Comparison of ENCODE assay signal across 8 cellular contexts in genomic region chr20:3157817-3158216, GRCh38. TPM values are rescaled to one million over a fixed set of nuclear protein-coding genes. Genes with fewer than 3 reads are reported as not detected.
A peak's percentile ranks its signal among the peaks of the same experiment; 100 is the strongest.
DNase-seq lines count a peak whose midpoint lies in the region; ATAC-seq and TF ChIP-seq lines count a peak whose summit lies in the region.
"Had no signal": no experiment of that assay in that cellular context is flagged by ENCODE, and none has a peak within 500 bp of the region (broad histone marks: within the 10 kb centered on the region; RNA-seq: fewer than 3 reads in every experiment).

No MANE protein-coding gene starts in this region.

- ATAC-seq in GM21619 (IDR thresholded peaks at IDR 0.05; ENCODE audit: unreplicated experiment) (peak; percentile 2), GM18511 (IDR thresholded peaks at IDR 0.05; ENCODE audit: unreplicated experiment) (no peak)
- ATAC-seq: left ventricle myocardium superior had no signal

- H4K20me1 ChIP-seq in PC-9 (ENCODE audit: insufficient read depth) = peaks cover 52% of the 10 kb centered on the region

- H3K27ac ChIP-seq in PC-9 (no peak overlapping the region), esophagus muscularis mucosa (replicated peaks in 1 of 4) (peak overlapping the region in 2 of 4 donors; percentile 11 to 90), prostate gland (no peak overlapping the region)

- no peak for TF ChIP-seq EP300 in esophagus muscularis mucosa (IDR thresholded peaks at IDR 0.05)

- CTCF ChIA-PET in PC-9 (lab: Charles Lee) = no interaction called here

- peak overlapping the region; percentile 95 for H3K9ac ChIP-seq in skeletal muscle satellite cell (ENCODE audit: low read depth, low read length)

- no peaks in the 10 kb centered on the region for H3K9me3 ChIP-seq in PC-9 (ENCODE audit: insufficient read depth, low read depth)
- H3K9me3 ChIP-seq in esophagus muscularis mucosa = no peaks in the 10 kb centered on the region
- no peaks in the 10 kb centered on the region for H3K9me3 ChIP-seq in skeletal muscle satellite cell (replicated peaks; ENCODE audit: low read length)
- no peaks in the 10 kb centered on the region for H3K9me3 ChIP-seq in prostate gland

- peaks cover 75% of the 10 kb centered on the region for H3K79me2 ChIP-seq in PC-9 (ENCODE audit: low read depth)

- DNase-seq in PC-9 (no peak), esophagus muscularis mucosa (ENCODE audit: extremely low spot score) (no peak), occipital lobe (lab: John Stamatoyannopoulos, UW) (no peak), prostate gland (ENCODE audit: low spot score) (no peak)
- DNase-seq: left ventricle myocardium superior had no signal

- no peaks in the 10 kb centered on the region for H3K9me2 ChIP-seq in PC-9 (ENCODE audit: insufficient read depth)

- peaks cover 21% of the 10 kb centered on the region for H3K4me1 ChIP-seq in PC-9 (replicated peaks; ENCODE audit: insufficient read depth)
- H3K4me1 ChIP-seq in esophagus muscularis mucosa = peaks cover 34 to 63% (median 57%) of the 10 kb centered on the region in 4 donors
- peaks cover 16% of the 10 kb centered on the region for H3K4me1 ChIP-seq in skeletal muscle satellite cell (ENCODE audit: control insufficient read depth, insufficient read depth, low read length)
- H3K4me1 ChIP-seq in prostate gland (replicated peaks) = peaks cover 18% of the 10 kb centered on the region

- WGBS in esophagus muscularis mucosa = 80% methylated on average over 11 of the region's 11 CpGs
- WGBS in prostate gland = 83% methylated on average over 11 of the region's 11 CpGs

- no peaks in the 10 kb centered on the region for H3K36me3 ChIP-seq in PC-9 (ENCODE audit: low read depth)
- H3K36me3 ChIP-seq in esophagus muscularis mucosa = peaks cover 0 to 17% (median 10%) of the 10 kb centered on the region in 4 donors
- peaks cover 23% of the 10 kb centered on the region for H3K36me3 ChIP-seq in skeletal muscle satellite cell (ENCODE audit: insufficient read depth, low read length)
- no peaks in the 10 kb centered on the region for H3K36me3 ChIP-seq in prostate gland

- H3K4me2 ChIP-seq in PC-9 = peak overlapping the region; percentile 100
- H3K4me2 ChIP-seq in skeletal muscle satellite cell (ENCODE audit: low read length) = peak overlapping the region; percentile 89

- no peak for TF ChIP-seq CTCF in PC-9 (conservative IDR thresholded peaks at IDR 0.05)
- TF ChIP-seq CTCF in esophagus muscularis mucosa (IDR thresholded peaks at IDR 0.05) = no peak
- TF ChIP-seq CTCF in prostate gland (IDR thresholded peaks at IDR 0.05) = no peak

- H3K4me3 ChIP-seq in PC-9 (peak overlapping the region; percentile 95; the same call in 1 of the 2 replicates), esophagus muscularis mucosa (peak overlapping the region; percentile 81 to 95 (median 94)), skeletal muscle satellite cell (ENCODE audit: low read length) (peak overlapping the region; percentile 92), prostate gland (no peak overlapping the region)

- POLR2A ChIA-PET in PC-9 (lab: Charles Lee; ENCODE audit: unreplicated experiment) = no interaction called here

- intact Hi-C loops in PC-9 (cut with micrococcal nuclease; ENCODE audit: unreplicated experiment) (no loop called here), esophagus muscularis mucosa (cut with DNase I) (loop anchor here (5.0 kb wide), 1 partner anchor 49 kb away; the partner anchor contains the start of gene ITPA), prostate gland (cut with DNase I) (no loop called here)

- peaks cover 7% of the 10 kb centered on the region; the same call in 1 of the 2 replicates for H3F3A ChIP-seq in PC-9 (ENCODE audit: insufficient read depth, low read depth)

- no TSS peak for BruUV-seq in PC-9 (replicated peaks; lab: Mats Ljungman, UMichigan)

- no peak for TF ChIP-seq POLR2A in esophagus muscularis mucosa (IDR thresholded peaks at IDR 0.05; ENCODE audit: low read depth)
- TF ChIP-seq POLR2A in prostate gland (IDR thresholded peaks at IDR 0.05) = no peak

- no peaks in the 10 kb centered on the region for H3K27me3 ChIP-seq in PC-9 (ENCODE audit: insufficient read depth, low read depth)
- H3K27me3 ChIP-seq in esophagus muscularis mucosa = no peaks in the 10 kb centered on the region
- H3K27me3 ChIP-seq in skeletal muscle satellite cell (ENCODE audit: control insufficient read depth, insufficient read depth, low read length) = no peaks in the 10 kb centered on the region
- H3K27me3 ChIP-seq in prostate gland (replicated peaks; ENCODE audit: insufficient read depth) = no peaks in the 10 kb centered on the region

- no peak overlapping the region for H2AFZ ChIP-seq in PC-9

RNA-seq across cellular contexts. Expression of gene FASTKD5, which starts 1.8 kb away (rescaled TPM):
- 11.6 and 16.2 TPM in 2 replicates for total RNA-seq in PC-9 (2021)
- 10 to 100 TPM; 10.8 to 15.7 (median 14.3) TPM for total RNA-seq in esophagus muscularis mucosa
- 10.6 and 12.0 TPM in 2 replicates for total RNA-seq in skeletal muscle satellite cell (2012; rRNA removed)
- 17.8 TPM for total RNA-seq in occipital lobe
- total RNA-seq in prostate gland = 10 to 100 TPM; 14.5 to 22.2 TPM

RNA-seq across cellular contexts. Expression of gene UBOX5, which starts 1.8 kb away (rescaled TPM):
- total RNA-seq in PC-9 (2021) (6.4 and 9.4 TPM in 2 replicates), esophagus muscularis mucosa (10 to 100 TPM in 1 of 4 donors, 1 to 10 TPM in 3; 5.8 to 10.3 (median 7.6) TPM), occipital lobe (1.9 TPM), prostate gland (10 to 100 TPM in 1 of 2 donors, 1 to 10 TPM in 1; 7.1 to 12.0 TPM)
- 2.2 and 2.3 TPM in 2 replicates for total RNA-seq in skeletal muscle satellite cell (2012; rRNA removed)

RNA-seq across cellular contexts. Expression of gene LZTS3, which starts 15.5 kb away (rescaled TPM):
- 10.4 and 17.6 TPM in 2 replicates for total RNA-seq in PC-9 (2021)
- 10 to 100 TPM in 3 of 4 donors, 1 to 10 TPM in 1; 8.3 to 20.0 (median 15.3) TPM for total RNA-seq in esophagus muscularis mucosa
- total RNA-seq in skeletal muscle satellite cell (2012; rRNA removed) = 2.4 and 4.1 TPM in 2 replicates
- total RNA-seq in occipital lobe = 12.0 TPM
- 10 to 100 TPM; 23.7 to 29.1 TPM for total RNA-seq in prostate gland

RNA-seq across cellular contexts. Expression of gene DDRGK1, which starts 46.7 kb away (rescaled TPM):
- 70.4 and 87.6 TPM in 2 replicates for total RNA-seq in PC-9 (2021)
- total RNA-seq in esophagus muscularis mucosa = 10 to 100 TPM; 64.4 to 86.0 (median 69.7) TPM
- 17.0 and 29.4 TPM in 2 replicates for total RNA-seq in skeletal muscle satellite cell (2012; rRNA removed)
- 22.6 TPM for total RNA-seq in occipital lobe
- total RNA-seq in prostate gland = 100 to 1,000 TPM in 1 of 2 donors, 10 to 100 TPM in 1; 87.5 to 126 TPM

RNA-seq across cellular contexts. Expression of gene ITPA, which starts 51.5 kb away (rescaled TPM):
- total RNA-seq in PC-9 (2021) (69.2 and 93.5 TPM in 2 replicates), esophagus muscularis mucosa (10 to 100 TPM; 18.7 to 30.0 (median 27.8) TPM), occipital lobe (36.3 TPM), prostate gland (10 to 100 TPM; 43.9 to 48.0 TPM)
- 32.3 and 38.0 TPM in 2 replicates for total RNA-seq in skeletal muscle satellite cell (2012; rRNA removed)

Comparison
In these comparisons a context has a peak if more than half of its experiments do, and no peak if none do; other contexts are left out.
1. H3K4me3 ChIP-seq: peak in PC-9 (single experiment), esophagus muscularis mucosa (4 of 4) and skeletal muscle satellite cell (single experiment); none in prostate gland (0 of 2).